ENCODE assay signal across 1 cellular context in genomic region chr9:129189971-129190370, GRCh38.
TF ChIP-seq lines count a peak whose summit lies in the region.

No MANE protein-coding gene starts in this region.

TF ChIP-seq in K562, 482 proteins besides CTCF, POLR2A, EP300 and RAD21:
- TF ChIP-seq ZNF121 (CRISPR knock-in tag; conservative IDR thresholded peaks at IDR 0.05), result peak; percentile 27; the same call in 1 of the 2 replicates
